ENCODE assay signal across 14 cellular contexts in the genomic region with DNA sequence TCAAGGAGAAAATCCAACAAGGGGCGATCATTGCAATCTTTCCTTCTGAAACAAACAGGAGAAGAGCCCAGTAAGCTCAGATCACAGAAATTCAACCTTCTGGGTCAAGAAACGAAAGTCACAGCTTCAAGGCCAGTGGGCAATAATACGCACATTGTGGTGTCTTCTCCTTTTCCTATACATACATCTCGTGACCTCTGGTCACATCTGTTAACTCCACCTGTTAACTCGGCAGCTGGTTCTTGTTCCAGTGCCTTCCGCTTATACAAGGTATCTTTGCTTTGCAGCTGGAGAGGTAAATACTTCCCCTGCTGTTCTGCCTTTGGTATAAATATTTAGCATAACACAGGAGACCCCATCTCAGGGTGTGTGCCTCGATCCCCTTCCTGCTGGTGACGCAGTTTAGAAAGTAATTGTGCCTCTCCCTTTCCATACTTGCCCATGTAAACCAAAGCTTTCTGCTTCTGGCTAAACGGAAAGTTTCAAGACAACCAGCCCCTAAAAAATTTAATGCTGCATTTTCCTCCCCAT. TPM values are rescaled to one million over a fixed set of nuclear protein-coding genes. Genes with fewer than 3 reads are reported as not detected.
DNase-seq lines count a peak whose midpoint lies in the region; ATAC-seq and TF ChIP-seq lines count a peak whose summit lies in the region.
"Had no signal": no experiment of that assay in that cellular context is flagged by ENCODE, and none has a peak within 500 bp of the region (broad histone marks: within the 10 kb centered on the region; RNA-seq: fewer than 3 reads in every experiment).

No MANE protein-coding gene starts in this region.

- no peak for TF ChIP-seq CTCF in WTC11 (IDR thresholded peaks at IDR 0.05)
- TF ChIP-seq CTCF in nephron progenitor cell (IDR thresholded peaks at IDR 0.05): no peak

- peak; percentile 94 for ATAC-seq in WTC11
- ATAC-seq: A549, K562 had no signal

- peaks cover 37% of the 10 kb centered on the region for H3K4me1 Mint-ChIP-seq in WTC11
- H3K4me1 Mint-ChIP-seq in nephron progenitor cell: no peaks in the 10 kb centered on the region
- H3K4me1 Mint-ChIP-seq: CD8-positive, alpha-beta memory T cell had no signal

- H3K27ac ChIP-seq in iPS DF 6.9 (ENCODE audit: low read length): no peak overlapping the region
- H3K27ac ChIP-seq: A549 had no signal

- H3K4me1 ChIP-seq in iPS DF 6.9 (ENCODE audit: control insufficient read depth, insufficient read depth, low read length): peaks cover 1% of the 10 kb centered on the region; the same call in 1 of the 2 replicates
- H3K4me1 ChIP-seq: A549, Caco-2, HAP-1 had no signal

- peak; percentile 65 for DNase-seq in H7
- DNase-seq in WTC11 (ENCODE audit: low spot score): no peak
- peak; percentile 18 for DNase-seq in iPS DF 6.9 (ENCODE audit: low read depth, low spot score)
- DNase-seq in OCI-M1 (lab: John Stamatoyannopoulos, UW): no peak
- no peak for DNase-seq in nephron progenitor cell
- DNase-seq in NCI-H2227 treated with DMSO at 0.1 percent for 48 hours (lab: John Stamatoyannopoulos, UW): no peak
- DNase-seq in nucleus accumbens (lab: John Stamatoyannopoulos, UW): no peak
- DNase-seq: Caco-2; CD8-positive, alpha-beta memory T cell; DND-41; GF-D8 had no signal

- POLR2A ChIA-PET in WTC11 (lab: Charles Lee): no interaction called here

- H3K9me3 ChIP-seq in iPS DF 6.9 (ENCODE audit: control insufficient read depth, insufficient read depth, low read length): no peaks in the 10 kb centered on the region; the same call in none of the 2 replicates
- H3K9me3 ChIP-seq: Caco-2, HAP-1 had no signal

- peaks cover 32% of the 10 kb centered on the region for H3K9me3 Mint-ChIP-seq in WTC11
- H3K9me3 Mint-ChIP-seq in nephron progenitor cell: peaks cover 27% of the 10 kb centered on the region

- H3K27me3 ChIP-seq in H7 (ENCODE audit: control insufficient read depth, insufficient read depth, low read length): no peaks in the 10 kb centered on the region
- H3K27me3 ChIP-seq in iPS DF 6.9 (ENCODE audit: control insufficient read depth, insufficient read depth, low read length): no peaks in the 10 kb centered on the region

- H3K4me3 ChIP-seq in H7 (ENCODE audit: insufficient read depth, low read depth, low read length): no peak overlapping the region
- no peak overlapping the region for H3K4me3 ChIP-seq in iPS DF 6.9 (ENCODE audit: low read length)
- H3K4me3 ChIP-seq: A549, HAP-1, K562 had no signal

- H3K4me3 Mint-ChIP-seq in WTC11 (no peak overlapping the region), nephron progenitor cell (no peak overlapping the region)
- H3K4me3 Mint-ChIP-seq: CD8-positive, alpha-beta memory T cell had no signal

- peak overlapping the region; percentile 53; the same call in 1 of the 2 replicates for H3K27ac Mint-ChIP-seq in WTC11
- no peak overlapping the region for H3K27ac Mint-ChIP-seq in nephron progenitor cell
- H3K27ac Mint-ChIP-seq: CD8-positive, alpha-beta memory T cell had no signal

- H3K36me3 ChIP-seq in H7 (replicated peaks; ENCODE audit: control insufficient read depth, insufficient read depth, low read length) (no peaks in the 10 kb centered on the region; the same call in 1 of the 2 replicates), iPS DF 6.9 (ENCODE audit: control insufficient read depth, insufficient read depth, low read length) (no peaks in the 10 kb centered on the region)
- H3K36me3 ChIP-seq: HAP-1 had no signal

- no CpG with 5 or more reads among the region's 9 CpGs for WGBS in iPS DF 6.9 (ENCODE audit: insufficient coverage, insufficient read length)

- H3K36me3 Mint-ChIP-seq in WTC11: peaks cover 29% of the 10 kb centered on the region
- H3K36me3 Mint-ChIP-seq in nephron progenitor cell (ENCODE audit: low read depth): peaks cover 29% of the 10 kb centered on the region
- H3K36me3 Mint-ChIP-seq: CD8-positive, alpha-beta memory T cell had no signal

- H3K27me3 Mint-ChIP-seq in WTC11 (ENCODE audit: low read depth): peaks cover 14% of the 10 kb centered on the region; the same call in 1 of the 2 replicates
- H3K27me3 Mint-ChIP-seq in nephron progenitor cell (ENCODE audit: low read depth, poor library complexity): no peaks in the 10 kb centered on the region

- CTCF ChIA-PET in WTC11 (lab: Charles Lee): interaction anchor here (0.6 to 2.1 kb wide), 5 partner anchors 10 to 178 kb away, joined by 3 to 7 read pairs (median 3); no protein-coding TSS in a partner anchor

TF ChIP-seq in WTC11, 78 proteins besides CTCF, POLR2A, EP300 and RAD21 (continues in another document):
- TF ChIP-seq, protein P1, sequence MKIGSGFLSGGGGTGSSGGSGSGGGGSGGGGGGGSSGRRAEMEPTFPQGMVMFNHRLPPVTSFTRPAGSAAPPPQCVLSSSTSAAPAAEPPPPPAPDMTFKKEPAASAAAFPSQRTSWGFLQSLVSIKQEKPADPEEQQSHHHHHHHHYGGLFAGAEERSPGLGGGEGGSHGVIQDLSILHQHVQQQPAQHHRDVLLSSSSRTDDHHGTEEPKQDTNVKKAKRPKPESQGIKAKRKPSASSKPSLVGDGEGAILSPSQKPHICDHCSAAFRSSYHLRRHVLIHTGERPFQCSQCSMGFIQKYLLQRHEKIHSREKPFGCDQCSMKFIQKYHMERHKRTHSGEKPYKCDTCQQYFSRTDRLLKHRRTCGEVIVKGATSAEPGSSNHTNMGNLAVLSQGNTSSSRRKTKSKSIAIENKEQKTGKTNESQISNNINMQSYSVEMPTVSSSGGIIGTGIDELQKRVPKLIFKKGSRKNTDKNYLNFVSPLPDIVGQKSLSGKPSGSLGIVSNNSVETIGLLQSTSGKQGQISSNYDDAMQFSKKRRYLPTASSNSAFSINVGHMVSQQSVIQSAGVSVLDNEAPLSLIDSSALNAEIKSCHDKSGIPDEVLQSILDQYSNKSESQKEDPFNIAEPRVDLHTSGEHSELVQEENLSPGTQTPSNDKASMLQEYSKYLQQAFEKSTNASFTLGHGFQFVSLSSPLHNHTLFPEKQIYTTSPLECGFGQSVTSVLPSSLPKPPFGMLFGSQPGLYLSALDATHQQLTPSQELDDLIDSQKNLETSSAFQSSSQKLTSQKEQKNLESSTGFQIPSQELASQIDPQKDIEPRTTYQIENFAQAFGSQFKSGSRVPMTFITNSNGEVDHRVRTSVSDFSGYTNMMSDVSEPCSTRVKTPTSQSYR (CRISPR knock-in tag; IDR thresholded peaks at IDR 0.05): no peak
- TF ChIP-seq TEAD1 (CRISPR knock-in tag; IDR thresholded peaks at IDR 0.05) (peak; percentile 30; the same call in 1 of the 2 replicates), ZNF396 (CRISPR knock-in tag; IDR thresholded peaks at IDR 0.05; ENCODE audit: borderline replicate concordance) (no peak), ZNF416 (CRISPR knock-in tag; IDR thresholded peaks at IDR 0.05) (no peak), ZNF138 (CRISPR knock-in tag; conservative IDR thresholded peaks at IDR 0.05) (no peak), CREM (CRISPR knock-in tag; IDR thresholded peaks at IDR 0.05) (no peak)
- TF ChIP-seq, protein P2, sequence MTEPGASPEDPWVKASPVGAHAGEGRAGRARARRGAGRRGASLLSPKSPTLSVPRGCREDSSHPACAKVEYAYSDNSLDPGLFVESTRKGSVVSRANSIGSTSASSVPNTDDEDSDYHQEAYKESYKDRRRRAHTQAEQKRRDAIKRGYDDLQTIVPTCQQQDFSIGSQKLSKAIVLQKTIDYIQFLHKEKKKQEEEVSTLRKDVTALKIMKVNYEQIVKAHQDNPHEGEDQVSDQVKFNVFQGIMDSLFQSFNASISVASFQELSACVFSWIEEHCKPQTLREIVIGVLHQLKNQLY (CRISPR knock-in tag; IDR thresholded peaks at IDR 0.05): no peak
- TF ChIP-seq, protein P3, sequence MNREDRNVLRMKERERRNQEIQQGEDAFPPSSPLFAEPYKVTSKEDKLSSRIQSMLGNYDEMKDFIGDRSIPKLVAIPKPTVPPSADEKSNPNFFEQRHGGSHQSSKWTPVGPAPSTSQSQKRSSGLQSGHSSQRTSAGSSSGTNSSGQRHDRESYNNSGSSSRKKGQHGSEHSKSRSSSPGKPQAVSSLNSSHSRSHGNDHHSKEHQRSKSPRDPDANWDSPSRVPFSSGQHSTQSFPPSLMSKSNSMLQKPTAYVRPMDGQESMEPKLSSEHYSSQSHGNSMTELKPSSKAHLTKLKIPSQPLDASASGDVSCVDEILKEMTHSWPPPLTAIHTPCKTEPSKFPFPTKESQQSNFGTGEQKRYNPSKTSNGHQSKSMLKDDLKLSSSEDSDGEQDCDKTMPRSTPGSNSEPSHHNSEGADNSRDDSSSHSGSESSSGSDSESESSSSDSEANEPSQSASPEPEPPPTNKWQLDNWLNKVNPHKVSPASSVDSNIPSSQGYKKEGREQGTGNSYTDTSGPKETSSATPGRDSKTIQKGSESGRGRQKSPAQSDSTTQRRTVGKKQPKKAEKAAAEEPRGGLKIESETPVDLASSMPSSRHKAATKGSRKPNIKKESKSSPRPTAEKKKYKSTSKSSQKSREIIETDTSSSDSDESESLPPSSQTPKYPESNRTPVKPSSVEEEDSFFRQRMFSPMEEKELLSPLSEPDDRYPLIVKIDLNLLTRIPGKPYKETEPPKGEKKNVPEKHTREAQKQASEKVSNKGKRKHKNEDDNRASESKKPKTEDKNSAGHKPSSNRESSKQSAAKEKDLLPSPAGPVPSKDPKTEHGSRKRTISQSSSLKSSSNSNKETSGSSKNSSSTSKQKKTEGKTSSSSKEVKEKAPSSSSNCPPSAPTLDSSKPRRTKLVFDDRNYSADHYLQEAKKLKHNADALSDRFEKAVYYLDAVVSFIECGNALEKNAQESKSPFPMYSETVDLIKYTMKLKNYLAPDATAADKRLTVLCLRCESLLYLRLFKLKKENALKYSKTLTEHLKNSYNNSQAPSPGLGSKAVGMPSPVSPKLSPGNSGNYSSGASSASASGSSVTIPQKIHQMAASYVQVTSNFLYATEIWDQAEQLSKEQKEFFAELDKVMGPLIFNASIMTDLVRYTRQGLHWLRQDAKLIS (CRISPR knock-in tag; IDR thresholded peaks at IDR 0.05; ENCODE audit: borderline replicate concordance): no peak
- TF ChIP-seq, protein P4, sequence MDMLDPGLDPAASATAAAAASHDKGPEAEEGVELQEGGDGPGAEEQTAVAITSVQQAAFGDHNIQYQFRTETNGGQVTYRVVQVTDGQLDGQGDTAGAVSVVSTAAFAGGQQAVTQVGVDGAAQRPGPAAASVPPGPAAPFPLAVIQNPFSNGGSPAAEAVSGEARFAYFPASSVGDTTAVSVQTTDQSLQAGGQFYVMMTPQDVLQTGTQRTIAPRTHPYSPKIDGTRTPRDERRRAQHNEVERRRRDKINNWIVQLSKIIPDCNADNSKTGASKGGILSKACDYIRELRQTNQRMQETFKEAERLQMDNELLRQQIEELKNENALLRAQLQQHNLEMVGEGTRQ (CRISPR knock-in tag; IDR thresholded peaks at IDR 0.05): peak; percentile 67

RNA-seq across cellular contexts. Expression of gene CCDC149, which starts 45.0 kb away (rescaled TPM):
- 1.4 and 1.7 TPM in 2 replicates for total RNA-seq in H7 (2014; rRNA removed; shearing (Covaris generic))
- 3.9 to 4.8 TPM (median 4.4 TPM) in 3 replicates for total RNA-seq in WTC11 (2021)

Comparison
In these comparisons a context has a peak if more than half of its experiments do, and no peak if none do; other contexts are left out.
1. DNase-seq: peak in H7 (single experiment) and iPS DF 6.9 (single experiment); none in WTC11 (single experiment), OCI-M1 (single experiment), nephron progenitor cell (single experiment), NCI-H2227 treated with DMSO at 0.1 percent for 48 hours (single experiment) and nucleus accumbens (0 of 56).